Comparison of ENCODE assay signal across 8 cellular contexts in the genomic region with DNA sequence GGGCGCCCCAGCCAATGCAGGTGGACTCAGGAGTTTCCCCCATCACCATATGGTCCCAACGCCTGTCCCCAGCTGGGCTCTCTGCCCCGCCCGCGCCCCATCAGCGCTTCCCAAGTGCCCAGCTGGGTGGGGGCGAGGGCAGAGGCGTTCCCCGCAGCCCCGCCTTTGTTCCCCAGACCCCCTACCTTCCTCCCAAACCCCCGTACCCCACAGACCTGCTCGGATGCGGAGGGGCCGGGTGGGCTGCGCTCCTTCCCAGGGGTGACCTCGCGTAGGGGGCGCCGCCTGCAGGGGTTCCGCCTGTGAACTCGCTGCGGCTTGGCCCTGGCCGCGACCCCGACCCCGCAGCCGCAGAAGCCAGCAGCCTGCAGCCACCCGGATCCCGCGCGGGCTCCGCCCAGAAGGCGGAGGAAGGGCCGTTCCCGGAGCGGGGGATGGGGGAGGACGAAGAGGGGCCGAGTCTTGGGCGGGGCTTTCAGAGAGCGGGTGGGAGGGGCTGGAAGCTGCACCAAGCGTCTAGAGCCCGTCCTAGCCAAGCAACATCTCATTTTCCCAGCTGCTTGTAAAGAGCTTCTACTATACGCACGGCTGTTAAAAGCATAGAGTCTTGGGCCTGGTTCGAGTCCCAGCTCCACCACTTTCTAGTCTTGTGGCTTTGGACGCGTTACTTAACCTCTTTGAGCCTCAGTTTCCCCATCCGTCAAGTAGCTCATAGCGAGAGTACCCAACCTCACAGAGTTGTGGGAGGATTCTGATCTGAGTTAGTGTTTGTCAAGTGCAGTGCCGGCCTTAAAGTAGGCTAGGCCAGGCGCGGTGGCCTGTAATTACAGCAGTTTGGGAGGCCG. TPM values are rescaled to one million over a fixed set of nuclear protein-coding genes. Genes with fewer than 3 reads are reported as not detected.
DNase-seq lines count a peak whose midpoint lies in the region; ATAC-seq and TF ChIP-seq lines count a peak whose summit lies in the region.

A gene with protein sequence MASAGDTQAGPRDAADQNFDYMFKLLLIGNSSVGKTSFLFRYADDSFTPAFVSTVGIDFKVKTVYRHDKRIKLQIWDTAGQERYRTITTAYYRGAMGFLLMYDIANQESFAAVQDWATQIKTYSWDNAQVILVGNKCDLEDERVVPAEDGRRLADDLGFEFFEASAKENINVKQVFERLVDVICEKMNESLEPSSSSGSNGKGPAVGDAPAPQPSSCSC (minus strand): TSS at position 404 of the 845 bp plus-strand sequence. CDS start 2,258 bp downstream, outside the sequence.

- H3K4me1 Mint-ChIP-seq in activated CD4-positive, alpha-beta memory T cell treated with anti-CD3 and anti-CD28 coated beads for 36 hours (ENCODE audit: low read depth) = peaks cover 23% of the 10 kb centered on the region

- H3K27ac Mint-ChIP-seq in activated CD4-positive, alpha-beta memory T cell treated with anti-CD3 and anti-CD28 coated beads for 36 hours = no peak within 1 kb of the TSS

- no peaks in the 10 kb centered on the region for H3K27me3 ChIP-seq in right lobe of liver

- H3K9me3 ChIP-seq in right lobe of liver = no peaks in the 10 kb centered on the region

- peaks cover 0 to 22% (median 6%) of the 10 kb centered on the region in 4 donors for H3K4me1 ChIP-seq in right lobe of liver

- H3K27ac ChIP-seq in right lobe of liver = peak within 1 kb of the TSS; percentile 8 to 57 (median 36)

- peak within 1 kb of the TSS; percentile 81 for H3K4me3 Mint-ChIP-seq in activated CD4-positive, alpha-beta memory T cell treated with anti-CD3 and anti-CD28 coated beads for 36 hours

- CTCF ChIA-PET in activated CD4-positive, alpha-beta memory T cell treated with anti-CD3 and anti-CD28 coated beads for 36 hours (lab: Charles Lee) = interaction anchor here (0.6 to 1.8 kb wide), 3 partner anchors 42 to 46 kb away, joined by 3 to 5 read pairs (median 3); no protein-coding TSS in a partner anchor

- intact Hi-C loops in activated CD4-positive, alpha-beta memory T cell treated with anti-CD3 and anti-CD28 coated beads for 36 hours (cut with micrococcal nuclease) = no loop called here
- intact Hi-C loops in right lobe of liver (cut with DNase I) = no loop called here

- H3K9me3 Mint-ChIP-seq in activated CD4-positive, alpha-beta memory T cell treated with anti-CD3 and anti-CD28 coated beads for 36 hours = peaks cover 3% of the 10 kb centered on the region

- DNase-seq in NCI-H82 (lab: John Stamatoyannopoulos, UW) = peak; percentile 94
- peak; percentile 93 for DNase-seq in activated CD4-positive, alpha-beta memory T cell treated with anti-CD3 and anti-CD28 coated beads for 36 hours
- peak; percentile 95 for DNase-seq in ecto neural progenitor cell (ENCODE audit: low spot score)
- peak; percentile 87 to 93 (median 91) for DNase-seq in right lobe of liver
- DNase-seq in stimulated activated CD4-positive, alpha-beta T cell treated with anti-CD3 and anti-CD28 coated beads, Interleukin-4, amount 100 ng/mL, for 1 hour = peak; percentile 83

- POLR2A ChIA-PET in activated CD4-positive, alpha-beta memory T cell treated with anti-CD3 and anti-CD28 coated beads for 36 hours (lab: Charles Lee) = interaction anchor here (0.6 to 2.0 kb wide), 3 partner anchors 35 to 42 kb away, joined by 3 to 8 read pairs (median 4); a partner anchor contains a TSS

- no peak for TF ChIP-seq CTCF in right lobe of liver (IDR thresholded peaks at IDR 0.05)

- peaks cover 17% of the 10 kb centered on the region for H3K36me3 Mint-ChIP-seq in activated CD4-positive, alpha-beta memory T cell treated with anti-CD3 and anti-CD28 coated beads for 36 hours

- H3K27me3 Mint-ChIP-seq in activated CD4-positive, alpha-beta memory T cell treated with anti-CD3 and anti-CD28 coated beads for 36 hours = no peaks in the 10 kb centered on the region

- H3K4me3 ChIP-seq in GM08714 (ENCODE audit: low read length) (peak within 1 kb of the TSS; percentile 63; the same call in 1 of the 2 replicates), right lobe of liver (peak within 1 kb of the TSS; percentile 43 to 61 (median 46))

- peaks cover 0 to 10% (median 5%) of the 10 kb centered on the region in 4 donors for H3K36me3 ChIP-seq in right lobe of liver

- TF ChIP-seq POLR2A in right lobe of liver (IDR thresholded peaks at IDR 0.05) = peak; percentile 26

- ATAC-seq in HG03432 (IDR thresholded peaks at IDR 0.05; ENCODE audit: unreplicated experiment) = peak; percentile 81
- ATAC-seq in right lobe of liver = peak; percentile 78 to 95 (median 89)
- no peak for ATAC-seq in GM19467 (IDR thresholded peaks at IDR 0.05; ENCODE audit: unreplicated experiment)

- 28% methylated on average over 28 of the region's 53 CpGs for WGBS in right lobe of liver (ENCODE audit: insufficient coverage, low coverage, low lambda C conversion rate, missing lambda C conversion rate)

RNA-seq across cellular contexts. Expression of the gene that starts here (rescaled TPM):
- 10 to 100 TPM; 12.5 to 14.4 TPM for total RNA-seq in activated CD4-positive, alpha-beta memory T cell treated with anti-CD3 and anti-CD28 coated beads for 36 hours
- 1 to 10 TPM; 2.7 to 4.5 (median 4.0) TPM for total RNA-seq in right lobe of liver
